ENCODE assay signal across 9 cellular contexts in the genomic region with DNA sequence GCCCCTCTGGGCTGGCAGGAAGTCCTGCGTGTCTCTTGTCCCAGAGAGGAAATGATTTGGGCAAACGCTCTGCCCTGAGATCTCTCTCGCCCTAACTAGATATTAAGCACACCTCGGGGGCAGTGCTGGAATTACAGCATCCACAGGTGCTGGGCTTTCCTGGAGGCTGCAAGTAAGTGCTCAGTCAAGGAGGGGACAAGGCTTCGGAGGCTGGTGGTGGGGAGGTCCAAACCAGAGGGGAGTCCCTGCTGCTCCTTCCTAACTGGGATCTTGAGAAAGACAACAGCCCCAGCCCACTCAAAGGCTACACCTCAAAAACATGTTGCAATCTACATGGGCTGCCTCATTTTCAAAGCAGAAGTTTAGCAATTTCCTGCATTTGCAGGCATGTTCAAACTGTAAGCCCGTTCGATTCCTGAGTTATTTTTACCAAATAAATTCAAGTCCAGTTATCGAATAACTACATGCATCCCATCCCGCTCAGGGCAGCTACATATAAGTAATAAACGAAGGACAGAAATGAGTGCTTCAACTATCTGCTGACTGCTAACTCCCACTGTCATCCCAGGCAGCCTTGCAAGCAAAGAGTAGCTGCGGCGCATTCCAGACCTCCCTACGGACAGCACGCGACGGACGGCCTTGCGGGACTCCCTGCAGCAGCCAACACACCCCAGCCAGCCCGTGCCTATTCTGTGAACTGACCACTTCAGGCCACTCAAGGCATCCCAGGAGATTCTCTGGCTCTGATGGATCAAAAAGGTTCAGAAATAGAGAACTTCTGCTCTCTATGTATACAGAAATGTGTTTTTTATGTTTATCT. TPM values are rescaled to one million over a fixed set of nuclear protein-coding genes. Genes with fewer than 3 reads are reported as not detected.
DNase-seq lines count a peak whose midpoint lies in the region; ATAC-seq and TF ChIP-seq lines count a peak whose summit lies in the region.
"Had no signal": no experiment of that assay in that cellular context is flagged by ENCODE, and none has a peak within 500 bp of the region (broad histone marks: within the 10 kb centered on the region; RNA-seq: fewer than 3 reads in every experiment).

No MANE protein-coding gene starts in this region.

- H3K4me3 Mint-ChIP-seq in stimulated activated naive CD8-positive, alpha-beta T cell treated with anti-CD3 and anti-CD28 coated beads, Interleukin-15, Interleukin-2, amounts not matched to agents 100 ng/mL and 50 ng/mL, for 24 hours: peak overlapping the region; percentile 61
- peak overlapping the region; percentile 76 for H3K4me3 Mint-ChIP-seq in activated naive CD4-positive, alpha-beta T cell treated with anti-CD3 and anti-CD28 coated beads, Interleukin-2, amount 50 U/mL, for 24 hours

- peak overlapping the region in 1 of 3 donors; percentile 13 for H3K27ac ChIP-seq in right lobe of liver

- no peak for DNase-seq in stimulated activated naive CD8-positive, alpha-beta T cell treated with anti-CD3 and anti-CD28 coated beads, Interleukin-15, Interleukin-2, amounts not matched to agents 100 U/mL and 50 U/mL, for 24 hours
- DNase-seq in right lobe of liver: no peak
- DNase-seq in epidermal melanocyte (ENCODE audit: insufficient read length, low spot score): no peak
- no peak for DNase-seq in NCI-H2107 treated with DMSO at 0.1 percent for 48 hours (lab: John Stamatoyannopoulos, UW; ENCODE audit: unreplicated experiment)
- DNase-seq in SK-N-DZ (ENCODE audit: low spot score): no peak
- DNase-seq in stimulated activated CD4-positive, alpha-beta T cell treated with anti-CD3 and anti-CD28 coated beads, Interleukin-2, amount 100 ng/mL, for 48 hours: no peak
- DNase-seq: SHP77 treated with DMSO at 0.1 percent for 48 hours had no signal

- no peaks in the 10 kb centered on the region for H3K4me1 ChIP-seq in right lobe of liver

- ATAC-seq in stimulated activated naive CD8-positive, alpha-beta T cell treated with anti-CD3 and anti-CD28 coated beads, Interleukin-15, Interleukin-2, amounts not matched to agents 100 U/mL and 50 U/mL, for 24 hours: no peak
- peak; percentile 30 to 50 (median 46) for ATAC-seq in right lobe of liver

- H3K9me3 Mint-ChIP-seq in stimulated activated naive CD8-positive, alpha-beta T cell treated with anti-CD3 and anti-CD28 coated beads, Interleukin-15, Interleukin-2, amounts not matched to agents 100 ng/mL and 50 ng/mL, for 24 hours: no peaks in the 10 kb centered on the region
- H3K9me3 Mint-ChIP-seq in activated naive CD4-positive, alpha-beta T cell treated with anti-CD3 and anti-CD28 coated beads, Interleukin-2, amount 50 U/mL, for 24 hours: no peaks in the 10 kb centered on the region

- intact Hi-C loops in right lobe of liver (cut with DNase I): no loop called here

- peak overlapping the region; percentile 78 for H3K27ac Mint-ChIP-seq in stimulated activated naive CD8-positive, alpha-beta T cell treated with anti-CD3 and anti-CD28 coated beads, Interleukin-15, Interleukin-2, amounts not matched to agents 100 ng/mL and 50 ng/mL, for 24 hours
- peak overlapping the region; percentile 89 for H3K27ac Mint-ChIP-seq in activated naive CD4-positive, alpha-beta T cell treated with anti-CD3 and anti-CD28 coated beads, Interleukin-2, amount 50 U/mL, for 24 hours

- peaks cover 36% of the 10 kb centered on the region for H3K4me1 Mint-ChIP-seq in stimulated activated naive CD8-positive, alpha-beta T cell treated with anti-CD3 and anti-CD28 coated beads, Interleukin-15, Interleukin-2, amounts not matched to agents 100 ng/mL and 50 ng/mL, for 24 hours (ENCODE audit: low read depth)
- peaks cover 57% of the 10 kb centered on the region for H3K4me1 Mint-ChIP-seq in activated naive CD4-positive, alpha-beta T cell treated with anti-CD3 and anti-CD28 coated beads, Interleukin-2, amount 50 U/mL, for 24 hours

- H3K27me3 Mint-ChIP-seq in stimulated activated naive CD8-positive, alpha-beta T cell treated with anti-CD3 and anti-CD28 coated beads, Interleukin-15, Interleukin-2, amounts not matched to agents 100 ng/mL and 50 ng/mL, for 24 hours: no peaks in the 10 kb centered on the region
- no peaks in the 10 kb centered on the region for H3K27me3 Mint-ChIP-seq in activated naive CD4-positive, alpha-beta T cell treated with anti-CD3 and anti-CD28 coated beads, Interleukin-2, amount 50 U/mL, for 24 hours

- 46% methylated on average over 13 of the region's 19 CpGs for WGBS in right lobe of liver (ENCODE audit: insufficient coverage, low coverage, low lambda C conversion rate, missing lambda C conversion rate)

- no peaks in the 10 kb centered on the region for H3K36me3 ChIP-seq in right lobe of liver

- no peaks in the 10 kb centered on the region for H3K36me3 Mint-ChIP-seq in stimulated activated naive CD8-positive, alpha-beta T cell treated with anti-CD3 and anti-CD28 coated beads, Interleukin-15, Interleukin-2, amounts not matched to agents 100 ng/mL and 50 ng/mL, for 24 hours (ENCODE audit: low read depth)
- H3K36me3 Mint-ChIP-seq in activated naive CD4-positive, alpha-beta T cell treated with anti-CD3 and anti-CD28 coated beads, Interleukin-2, amount 50 U/mL, for 24 hours: peaks cover 2% of the 10 kb centered on the region

- no peak for TF ChIP-seq POLR2A in right lobe of liver (IDR thresholded peaks at IDR 0.05)

- no peaks in the 10 kb centered on the region for H3K9me3 ChIP-seq in right lobe of liver

- H3K4me3 ChIP-seq in right lobe of liver: no peak overlapping the region

- H3K27me3 ChIP-seq in right lobe of liver: no peaks in the 10 kb centered on the region

- TF ChIP-seq CTCF in right lobe of liver (IDR thresholded peaks at IDR 0.05): no peak

RNA-seq across cellular contexts. Expression of a gene that starts 27.5 kb away (rescaled TPM):
- total RNA-seq in right lobe of liver: 10 to 100 TPM; 10.2 to 16.0 (median 13.7) TPM
- 18.9 and 25.6 TPM in 2 replicates for polyA plus RNA-seq in SK-N-DZ (2014; cell fraction: cytosol; rRNA removed)
- polyA plus RNA-seq in SK-N-DZ (2014; cell fraction: nucleus; rRNA removed): 14.5 and 25.3 TPM in 2 replicates
